Comparison of ENCODE assay signal across 29 cellular contexts in genomic region chr2:189208254-189208653, GRCh38. TPM values are rescaled to one million over a fixed set of nuclear protein-coding genes. Genes with fewer than 3 reads are reported as not detected.
DNase-seq lines count a peak whose midpoint lies in the region; ATAC-seq and FAIRE-seq lines count a peak whose summit lies in the region.
"Had no signal": no experiment of that assay in that cellular context is flagged by ENCODE, and none has a peak within 500 bp of the region (broad histone marks: within the 10 kb centered on the region; RNA-seq: fewer than 3 reads in every experiment).

No MANE protein-coding gene starts in this region.

- H3K4me1 ChIP-seq in mesenchymal stem cell (ENCODE audit: control insufficient read depth, insufficient read depth, low read depth, low read length) (no peaks in the 10 kb centered on the region), subcutaneous abdominal adipose tissue (ENCODE audit: control insufficient read depth in 5 of 5, insufficient read depth in 5 of 5, low read length in 5 of 5) (peaks cover 0 to 32% (median 24%) of the 10 kb centered on the region in 5 donors)
- H3K4me1 ChIP-seq: lower lobe of right lung had no signal

- H3K27me3 ChIP-seq in mesenchymal stem cell (ENCODE audit: control insufficient read depth in 1 of 2, insufficient read depth in 1 of 2, low read length in 2 of 2) = no peaks in the 10 kb centered on the region
- no peaks in the 10 kb centered on the region for H3K27me3 ChIP-seq in subcutaneous abdominal adipose tissue (ENCODE audit: control insufficient read depth in 5 of 5, insufficient read depth in 4 of 5, low read length in 5 of 5)
- H3K27me3 ChIP-seq: adrenal gland, MG63, neutrophil had no signal

- H3K18ac ChIP-seq in mesenchymal stem cell (ENCODE audit: low read depth in 1 of 2, low read length in 2 of 2) = no peak overlapping the region

- H3K4me3 ChIP-seq in mesenchymal stem cell (ENCODE audit: insufficient read depth in 1 of 2, low read depth in 1 of 2, low read length in 2 of 2) (peak overlapping the region in 1 of 2 experiments; percentile 14), subcutaneous abdominal adipose tissue (ENCODE audit: low read depth in 1 of 5, low read length in 5 of 5) (peak overlapping the region in 3 of 5 donors; percentile 7 to 28 (median 10))
- H3K4me3 ChIP-seq: adrenal gland, lower lobe of right lung, MG63 had no signal

- H3K79me1 ChIP-seq in mesenchymal stem cell (replicated peaks; ENCODE audit: low read length, poor library complexity, severe bottlenecking) = peaks cover 1% of the 10 kb centered on the region

- H2BK5ac ChIP-seq in mesenchymal stem cell (ENCODE audit: low read depth, low read length, poor library complexity, severe bottlenecking) = no peak overlapping the region

- H3K27ac ChIP-seq in mesenchymal stem cell (ENCODE audit: low read length, poor library complexity, severe bottlenecking) (no peak overlapping the region), subcutaneous abdominal adipose tissue (ENCODE audit: low read depth, low read length) (peak overlapping the region; percentile 97)
- H3K27ac ChIP-seq: lower lobe of right lung, neutrophil had no signal

- no peak overlapping the region for H2BK120ac ChIP-seq in mesenchymal stem cell (ENCODE audit: low read depth, low read length)

- no peak overlapping the region for H3K14ac ChIP-seq in mesenchymal stem cell (ENCODE audit: low read length in 2 of 2)

- no peak overlapping the region for H3K23ac ChIP-seq in mesenchymal stem cell (ENCODE audit: low read length in 2 of 2)

- no peak overlapping the region for H4K8ac ChIP-seq in mesenchymal stem cell (ENCODE audit: low read length)

- no peak overlapping the region for H2AFZ ChIP-seq in mesenchymal stem cell (ENCODE audit: low read depth, low read length)

- peak; percentile 99 for FAIRE-seq in TTC549 (lab: Jason Lieb, UNC)
- FAIRE-seq: bronchial epithelial cell, GM12892, keratinocyte, small intestine, urothelium cell line had no signal

- no peak overlapping the region for H3K4me2 ChIP-seq in mesenchymal stem cell (ENCODE audit: low read length, poor library complexity, severe bottlenecking)

- no peak overlapping the region for H3K4ac ChIP-seq in mesenchymal stem cell (ENCODE audit: low read depth in 1 of 2, low read length in 2 of 2)

- H2BK12ac ChIP-seq in mesenchymal stem cell (ENCODE audit: low read length in 2 of 2) = no peak overlapping the region

- WGBS in mesenchymal stem cell = 63% methylated on average over 1 of the region's 1 CpG

- H3K9ac ChIP-seq in mesenchymal stem cell (ENCODE audit: low read length) (peak overlapping the region; percentile 95), subcutaneous abdominal adipose tissue (ENCODE audit: low read length in 5 of 5) (peak overlapping the region in 1 of 5 donors; percentile 63)

- no peak overlapping the region for H4K91ac ChIP-seq in mesenchymal stem cell (ENCODE audit: low read length)

- H3K36me3 ChIP-seq in mesenchymal stem cell (ENCODE audit: control insufficient read depth in 1 of 2, insufficient read depth in 2 of 2, low read depth in 1 of 2, low read length in 2 of 2) (no peaks in the 10 kb centered on the region), subcutaneous abdominal adipose tissue (ENCODE audit: control insufficient read depth in 5 of 5, insufficient read depth in 5 of 5, low read length in 5 of 5) (no peaks in the 10 kb centered on the region)
- H3K36me3 ChIP-seq: adrenal gland, lower lobe of right lung, MG63, neutrophil had no signal

- no peak for ATAC-seq in GM18873 (IDR thresholded peaks at IDR 0.05; ENCODE audit: low FRiP score, unreplicated experiment)
- ATAC-seq: activated CD4-positive, alpha-beta T cell treated with anti-CD3 and anti-CD28 coated beads for 36 hours; activated T-cell treated with anti-CD3 and anti-CD28 coated beads, Interleukin-2, amount 50 U/mL, for 4 hours; lower lobe of right lung; PC-3 had no signal

- no peak overlapping the region for H2BK15ac ChIP-seq in mesenchymal stem cell (ENCODE audit: low read depth, poor library complexity, severe bottlenecking)

- DNase-seq in DMS114 treated with DMSO at 0.1 percent for 48 hours (lab: John Stamatoyannopoulos, UW; ENCODE audit: unreplicated experiment) (peak; percentile 89), mesenchymal stem cell (no peak)
- DNase-seq in NK-92 treated with Interleukin-12 subunit alpha and Interleukin-12 subunit beta, amount 100 ng/mL, for 24 hours (lab: John Stamatoyannopoulos, UW) = no peak
- DNase-seq in activated CD4-positive, alpha-beta T cell treated with anti-CD3 and anti-CD28 coated beads for 1 hour = no peak
- DNase-seq in activated CD4-positive, CD25-positive, alpha-beta regulatory T cell treated with anti-CD3 and anti-CD28 coated beads, Interleukin-2, amount 50 U/mL, for 72 hours = no peak
- DNase-seq: activated CD4-positive, alpha-beta T cell treated with anti-CD3 and anti-CD28 coated beads for 36 hours; activated CD8-positive, alpha-beta memory T cell treated with anti-CD3 and anti-CD28 coated beads for 24 hours; activated T-cell treated with anti-CD3 and anti-CD28 coated beads, Interleukin-2, amount 50 U/mL, for 4 hours; adrenal gland; C1 segment of cervical spinal cord; cortex of kidney; EL; lower lobe of right lung; MG63; NCI-H1417; NCI-H2107; PC-3; SHP77; small intestine; stimulated activated CD4-positive, alpha-beta T cell treated with anti-CD3 and anti-CD28 coated beads, Interleukin-2, amount 100 ng/mL, for 24 hours; substantia nigra had no signal

- H2AK5ac ChIP-seq in mesenchymal stem cell (ENCODE audit: low read length, severe bottlenecking) = no peak overlapping the region

- H3K9me3 ChIP-seq in mesenchymal stem cell (ENCODE audit: control insufficient read depth, low read length) (no peaks in the 10 kb centered on the region), subcutaneous abdominal adipose tissue (ENCODE audit: control insufficient read depth in 5 of 5, low read length in 5 of 5) (no peaks in the 10 kb centered on the region)
- H3K9me3 ChIP-seq: adrenal gland, lower lobe of right lung, MG63, neutrophil had no signal

RNA-seq across cellular contexts. Expression of gene COL5A2, which starts 28.7 kb away (rescaled TPM):
- polyA plus RNA-seq in mesenchymal stem cell (2013, experiment 1 of 2) = 506 TPM
- polyA plus RNA-seq in mesenchymal stem cell (2013, experiment 2 of 2) = 508 TPM
